Comparison of ENCODE assay signal across 8 cellular contexts in the genomic region with DNA sequence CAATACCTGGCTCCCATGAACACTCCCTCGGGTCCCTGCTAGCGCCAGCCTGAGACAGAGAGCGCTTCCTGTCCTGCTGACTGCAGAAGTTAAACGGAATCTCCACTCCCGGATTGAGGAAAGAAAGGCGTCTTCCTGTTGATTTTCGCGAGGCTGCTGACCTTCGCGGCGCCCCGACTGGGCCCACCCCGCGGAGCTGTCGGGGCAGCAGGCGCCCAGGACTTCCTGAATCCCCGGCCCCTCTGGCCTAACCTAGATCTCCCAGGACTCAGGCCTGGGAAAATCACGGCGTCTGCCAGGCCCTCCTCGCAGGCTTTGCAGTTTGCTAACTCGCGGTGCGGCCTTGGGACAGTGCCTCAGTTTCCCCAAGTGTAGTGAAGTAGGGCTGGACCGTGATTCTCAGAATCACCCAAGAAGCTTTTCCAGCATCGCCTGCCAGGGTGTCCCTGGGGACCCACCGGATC.
A peak's percentile ranks its signal among the peaks of the same experiment; 100 is the strongest.
DNase-seq lines count a peak whose midpoint lies in the region; ATAC-seq and TF ChIP-seq lines count a peak whose summit lies in the region.

No MANE protein-coding gene starts in this region.

- intact Hi-C loops in upper lobe of right lung (cut with DNase I) = no loop called here

- no peak overlapping the region for H2BK120ac ChIP-seq in mesenchymal stem cell (ENCODE audit: low read depth, low read length)

- TF ChIP-seq CTCF in upper lobe of right lung (IDR thresholded peaks at IDR 0.05) = no peak

- H3K36me3 ChIP-seq in mesenchymal stem cell (ENCODE audit: control insufficient read depth in 1 of 2, insufficient read depth in 2 of 2, low read depth in 1 of 2, low read length in 2 of 2) = no peaks in the 10 kb centered on the region
- no peaks in the 10 kb centered on the region for H3K36me3 ChIP-seq in upper lobe of right lung

- H4K8ac ChIP-seq in mesenchymal stem cell (ENCODE audit: low read length) = no peak overlapping the region

- peak overlapping the region; percentile 42 for H2AFZ ChIP-seq in mesenchymal stem cell (ENCODE audit: low read depth, low read length)

- no peak overlapping the region for H2AK5ac ChIP-seq in mesenchymal stem cell (ENCODE audit: low read length, severe bottlenecking)

- peak overlapping the region; percentile 49 for H3K4me3 Mint-ChIP-seq in activated T-cell treated with anti-CD3 and anti-CD28 coated beads, Interleukin-2, amount 50 U/mL, for 24 hours
- H3K4me3 Mint-ChIP-seq in effector memory CD8-positive, alpha-beta T cell = peak overlapping the region; percentile 57 to 68

- H3K4me1 ChIP-seq in mesenchymal stem cell (ENCODE audit: control insufficient read depth, insufficient read depth, low read depth, low read length) (peaks cover 16% of the 10 kb centered on the region), upper lobe of right lung (peaks cover 12% of the 10 kb centered on the region)

- H4K91ac ChIP-seq in mesenchymal stem cell (ENCODE audit: low read length) = no peak overlapping the region

- H3K9me3 Mint-ChIP-seq in activated T-cell treated with anti-CD3 and anti-CD28 coated beads, Interleukin-2, amount 50 U/mL, for 24 hours = no peaks in the 10 kb centered on the region
- no peaks in the 10 kb centered on the region for H3K9me3 Mint-ChIP-seq in effector memory CD8-positive, alpha-beta T cell

- H3K4me3 ChIP-seq in mesenchymal stem cell (ENCODE audit: insufficient read depth in 1 of 2, low read depth in 1 of 2, low read length in 2 of 2) (peak overlapping the region; percentile 49 to 55), upper lobe of right lung (peak overlapping the region; percentile 57)

- no peaks in the 10 kb centered on the region for H3K79me1 ChIP-seq in mesenchymal stem cell (replicated peaks; ENCODE audit: low read length, poor library complexity, severe bottlenecking)

- H3K4me2 ChIP-seq in mesenchymal stem cell (ENCODE audit: low read length, poor library complexity, severe bottlenecking) = peak overlapping the region; percentile 91

- H3K4me1 Mint-ChIP-seq in activated T-cell treated with anti-CD3 and anti-CD28 coated beads, Interleukin-2, amount 50 U/mL, for 24 hours (ENCODE audit: low read depth) = peaks cover 9% of the 10 kb centered on the region
- H3K4me1 Mint-ChIP-seq in effector memory CD8-positive, alpha-beta T cell (ENCODE audit: low read depth in 2 of 2) = peaks cover 0 to 4% of the 10 kb centered on the region in 2 donors

- H3K4ac ChIP-seq in mesenchymal stem cell (ENCODE audit: low read depth in 1 of 2, low read length in 2 of 2) = no peak overlapping the region

- no peak overlapping the region for H3K23ac ChIP-seq in mesenchymal stem cell (ENCODE audit: low read length in 2 of 2)

- H3K18ac ChIP-seq in mesenchymal stem cell (ENCODE audit: low read depth in 1 of 2, low read length in 2 of 2) = peak overlapping the region in 1 of 2 experiments; percentile 40

- no peak overlapping the region for H3K27ac Mint-ChIP-seq in activated T-cell treated with anti-CD3 and anti-CD28 coated beads, Interleukin-2, amount 50 U/mL, for 24 hours
- no peak overlapping the region for H3K27ac Mint-ChIP-seq in effector memory CD8-positive, alpha-beta T cell

- H3K14ac ChIP-seq in mesenchymal stem cell (ENCODE audit: low read length in 2 of 2) = peak overlapping the region in 1 of 2 experiments; percentile 79

- peak overlapping the region; percentile 8 for H3K27ac ChIP-seq in mesenchymal stem cell (ENCODE audit: low read length, poor library complexity, severe bottlenecking)
- peak overlapping the region; percentile 82 for H3K27ac ChIP-seq in upper lobe of right lung

- H3K36me3 Mint-ChIP-seq in activated T-cell treated with anti-CD3 and anti-CD28 coated beads, Interleukin-2, amount 50 U/mL, for 24 hours (ENCODE audit: low read depth) = no peaks in the 10 kb centered on the region
- no peaks in the 10 kb centered on the region for H3K36me3 Mint-ChIP-seq in effector memory CD8-positive, alpha-beta T cell (ENCODE audit: insufficient read depth)

- no peak for ATAC-seq in effector memory CD8-positive, alpha-beta T cell (replicated peaks)
- peak; percentile 34 for ATAC-seq in upper lobe of right lung
- ATAC-seq in GM19463 (IDR thresholded peaks at IDR 0.05; ENCODE audit: unreplicated experiment) = no peak

- peaks cover 70% of the 10 kb centered on the region for H3K27me3 Mint-ChIP-seq in activated T-cell treated with anti-CD3 and anti-CD28 coated beads, Interleukin-2, amount 50 U/mL, for 24 hours
- H3K27me3 Mint-ChIP-seq in effector memory CD8-positive, alpha-beta T cell = peaks cover 60 to 77% of the 10 kb centered on the region in 2 donors

- DNase-seq in activated T-cell treated with anti-CD3 and anti-CD28 coated beads, Interleukin-2, amount 50 U/mL, for 24 hours = no peak
- DNase-seq in activated T-cell treated with anti-CD3 and anti-CD28 coated beads for 4 hours (no peak), mesenchymal stem cell (no peak), upper lobe of right lung (peak; percentile 72), amygdala (lab: John Stamatoyannopoulos, UW) (no peak), NCI-H1092 treated with DMSO at 0.1 percent for 48 hours (lab: John Stamatoyannopoulos, UW) (no peak)
- DNase-seq in effector memory CD8-positive, alpha-beta T cell = no peak

- H3K9ac ChIP-seq in mesenchymal stem cell (ENCODE audit: low read length) = peak overlapping the region; percentile 40

- 2% methylated on average over 26 of the region's 26 CpGs for WGBS in mesenchymal stem cell

- H2BK5ac ChIP-seq in mesenchymal stem cell (ENCODE audit: low read depth, low read length, poor library complexity, severe bottlenecking) = no peak overlapping the region

- no peak overlapping the region for H2BK12ac ChIP-seq in mesenchymal stem cell (ENCODE audit: low read length in 2 of 2)

- H2BK15ac ChIP-seq in mesenchymal stem cell (ENCODE audit: low read depth, poor library complexity, severe bottlenecking) = no peak overlapping the region

- H3K27me3 ChIP-seq in mesenchymal stem cell (ENCODE audit: control insufficient read depth in 1 of 2, insufficient read depth in 1 of 2, low read length in 2 of 2) (peaks cover 15 to 39% of the 10 kb centered on the region in 2 experiments), upper lobe of right lung (no peaks in the 10 kb centered on the region)

- H3K9me3 ChIP-seq in mesenchymal stem cell (ENCODE audit: control insufficient read depth, low read length) (no peaks in the 10 kb centered on the region), upper lobe of right lung (no peaks in the 10 kb centered on the region)
